ENCODE assay signal across 33 cellular contexts in genomic region chr12:121358093-121358492, GRCh38.
"Had no signal": no experiment of that assay in that cellular context is flagged by ENCODE, and none has a peak within 500 bp of the region (broad histone marks: within the 10 kb centered on the region; RNA-seq: fewer than 3 reads in every experiment).

No MANE protein-coding gene starts in this region.

- H3K36me3 ChIP-seq: brain microvascular endothelial cell, WERI-Rb-1 had no signal

- FAIRE-seq: RCC 7860 had no signal

- H3K4me3 Mint-ChIP-seq: activated CD4-positive, alpha-beta memory T cell treated with anti-CD3 and anti-CD28 coated beads, Interleukin-2, amount 10 ng/mL, durations not matched to agents 7 days and 5 days; activated naive CD8-positive, alpha-beta T cell treated with anti-CD3 and anti-CD28 coated beads for 36 hours; activated T-cell treated with anti-CD3 and anti-CD28 coated beads, Interleukin-2, amount 50 U/mL, for 72 hours; activated T-helper 17 cell treated with anti-CD3 and anti-CD28 coated beads, Interleukin-2, amount 50 U/mL, for 72 hours had no signal

- DNase-seq: activated CD4-positive, alpha-beta memory T cell treated with anti-CD3 and anti-CD28 coated beads, Interleukin-2, amount 10 ng/mL, durations not matched to agents 7 days and 5 days; activated CD4-positive, alpha-beta T cell treated with anti-CD3 and anti-CD28 coated beads for 1 hour; activated CD4-positive, alpha-beta T cell treated with anti-CD3 and anti-CD28 coated beads for 48 hours; activated CD4-positive, CD25-positive, alpha-beta regulatory T cell; activated effector memory CD4-positive, alpha-beta T cell treated with anti-CD3 and anti-CD28 coated beads, Interleukin-2, amount 50 U/mL, for 16 hours; activated naive CD4-positive, alpha-beta T cell; activated naive CD4-positive, alpha-beta T cell treated with anti-CD3 and anti-CD28 coated beads, Interleukin-2, amount 50 U/mL, for 16 hours; activated naive CD8-positive, alpha-beta T cell treated with anti-CD3 and anti-CD28 coated beads for 36 hours; activated T-cell treated with anti-CD3 and anti-CD28 coated beads, Interleukin-2, amount 50 U/mL, for 1 hour; activated T-cell treated with anti-CD3 and anti-CD28 coated beads, Interleukin-2, amount 50 U/mL, for 72 hours; amniotic stem cell; aorta; brain microvascular endothelial cell; central memory CD4-positive, alpha-beta T cell; NCI-H1092 treated with DMSO at 0.1 percent for 48 hours; NCI-H1417; NCI-H146; NCI-H187; NCI-H2029 treated with DMSO at 0.1 percent for 48 hours; NCI-H226; NCI-H524 treated with DMSO at 0.1 percent for 48 hours; NCI-H748 treated with DMSO at 0.1 percent for 48 hours; NK-92 treated with Interleukin-12 subunit alpha and Interleukin-12 subunit beta, amount 100 ng/mL, for 24 hours; PC-9; SIG-M5; T-helper 1 cell; T1000; WERI-Rb-1 had no signal

- H3K27ac ChIP-seq: brain microvascular endothelial cell, PC-9, RWPE1, WERI-Rb-1 had no signal

- H3K27ac Mint-ChIP-seq: activated CD4-positive, alpha-beta memory T cell treated with anti-CD3 and anti-CD28 coated beads, Interleukin-2, amount 10 ng/mL, durations not matched to agents 7 days and 5 days; activated naive CD8-positive, alpha-beta T cell treated with anti-CD3 and anti-CD28 coated beads for 36 hours; activated T-cell treated with anti-CD3 and anti-CD28 coated beads, Interleukin-2, amount 50 U/mL, for 72 hours; activated T-helper 17 cell treated with anti-CD3 and anti-CD28 coated beads, Interleukin-2, amount 50 U/mL, for 72 hours had no signal

- H2AFZ ChIP-seq: PC-9 had no signal

- H3K4me3 ChIP-seq: PC-9 had no signal

- H3K4me2 ChIP-seq: PC-9 had no signal

- H3K27me3 ChIP-seq: brain microvascular endothelial cell had no signal

- ATAC-seq: activated T-cell treated with anti-CD3 and anti-CD28 coated beads, Interleukin-2, amount 50 U/mL, for 72 hours; activated T-helper 17 cell treated with anti-CD3 and anti-CD28 coated beads, Interleukin-2, amount 50 U/mL, for 72 hours; Right ventricle myocardium inferior; SK-N-SH treated with all-trans-retinoic acid at 6 μM for 48 hours had no signal

- H3K27me3 Mint-ChIP-seq: activated naive CD8-positive, alpha-beta T cell treated with anti-CD3 and anti-CD28 coated beads for 36 hours; activated T-helper 17 cell treated with anti-CD3 and anti-CD28 coated beads, Interleukin-2, amount 50 U/mL, for 72 hours had no signal

- H3K9me3 Mint-ChIP-seq: activated CD4-positive, alpha-beta memory T cell treated with anti-CD3 and anti-CD28 coated beads, Interleukin-2, amount 10 ng/mL, durations not matched to agents 7 days and 5 days; activated naive CD8-positive, alpha-beta T cell treated with anti-CD3 and anti-CD28 coated beads for 36 hours; activated T-cell treated with anti-CD3 and anti-CD28 coated beads, Interleukin-2, amount 50 U/mL, for 72 hours; activated T-helper 17 cell treated with anti-CD3 and anti-CD28 coated beads, Interleukin-2, amount 50 U/mL, for 72 hours had no signal

- H3K36me3 Mint-ChIP-seq: activated naive CD8-positive, alpha-beta T cell treated with anti-CD3 and anti-CD28 coated beads for 36 hours had no signal
